In genomic region chr7:140418653-140419052, GRCh38 we compare ENCODE assay signal across 19 cellular contexts. TPM values are rescaled to one million over a fixed set of nuclear protein-coding genes. Genes with fewer than 3 reads are reported as not detected.
A peak's percentile ranks its signal among the peaks of the same experiment; 100 is the strongest.
DNase-seq lines count a peak whose midpoint lies in the region; ATAC-seq and TF ChIP-seq lines count a peak whose summit lies in the region.
"Had no signal": no experiment of that assay in that cellular context is flagged by ENCODE, and none has a peak within 500 bp of the region (broad histone marks: within the 10 kb centered on the region; RNA-seq: fewer than 3 reads in every experiment).

No MANE protein-coding gene starts in this region.

- H3K36me3 Mint-ChIP-seq in activated CD8-positive, alpha-beta memory T cell treated with anti-CD3 and anti-CD28 coated beads, Interleukin-2, amount 10 ng/mL, durations not matched to agents 7 days and 5 days = peaks cover 14% of the 10 kb centered on the region
- H3K36me3 Mint-ChIP-seq in central memory CD8-positive, alpha-beta T cell (ENCODE audit: insufficient read depth) = peaks cover 3% of the 10 kb centered on the region
- H3K36me3 Mint-ChIP-seq: CD14-positive monocyte had no signal

- CTCF ChIA-PET in activated CD8-positive, alpha-beta memory T cell treated with anti-CD3 and anti-CD28 coated beads, Interleukin-2, amount 10 ng/mL, durations not matched to agents 7 days and 5 days (lab: Charles Lee) = interaction anchor here (1.8 kb wide), 1 partner anchor 59 kb away, joined by 6 read pairs; no protein-coding TSS in a partner anchor

- no peaks in the 10 kb centered on the region for H3K27me3 Mint-ChIP-seq in activated CD8-positive, alpha-beta memory T cell treated with anti-CD3 and anti-CD28 coated beads, Interleukin-2, amount 10 ng/mL, durations not matched to agents 7 days and 5 days
- H3K27me3 Mint-ChIP-seq in central memory CD8-positive, alpha-beta T cell = no peaks in the 10 kb centered on the region
- H3K27me3 Mint-ChIP-seq: CD4-positive, alpha-beta T cell; CD8-positive, alpha-beta memory T cell had no signal

- H3K9me3 Mint-ChIP-seq in activated CD8-positive, alpha-beta memory T cell treated with anti-CD3 and anti-CD28 coated beads, Interleukin-2, amount 10 ng/mL, durations not matched to agents 7 days and 5 days (ENCODE audit: low read depth) = no peaks in the 10 kb centered on the region
- no peaks in the 10 kb centered on the region for H3K9me3 Mint-ChIP-seq in central memory CD8-positive, alpha-beta T cell
- H3K9me3 Mint-ChIP-seq: CD14-positive monocyte; CD4-positive, alpha-beta T cell; CD8-positive, alpha-beta memory T cell; HFFc6 had no signal

- no peak overlapping the region for H3K27ac Mint-ChIP-seq in activated CD8-positive, alpha-beta memory T cell treated with anti-CD3 and anti-CD28 coated beads, Interleukin-2, amount 10 ng/mL, durations not matched to agents 7 days and 5 days
- H3K27ac Mint-ChIP-seq in central memory CD8-positive, alpha-beta T cell (ENCODE audit: low read depth) = peak overlapping the region; percentile 56
- H3K27ac Mint-ChIP-seq: B cell; CD4-positive, alpha-beta T cell; HFFc6 had no signal

- H3K4me3 Mint-ChIP-seq in activated CD8-positive, alpha-beta memory T cell treated with anti-CD3 and anti-CD28 coated beads, Interleukin-2, amount 10 ng/mL, durations not matched to agents 7 days and 5 days = no peak overlapping the region
- H3K4me3 Mint-ChIP-seq in central memory CD8-positive, alpha-beta T cell = no peak overlapping the region
- H3K4me3 Mint-ChIP-seq: B cell; CD14-positive monocyte; CD4-positive, alpha-beta T cell; CD8-positive, alpha-beta memory T cell; HFFc6 had no signal

- TF ChIP-seq CTCF in C4-2B (conservative IDR thresholded peaks at IDR 0.05) = no peak

- DNase-seq in activated CD8-positive, alpha-beta memory T cell treated with anti-CD3 and anti-CD28 coated beads, Interleukin-2, amount 10 ng/mL, durations not matched to agents 7 days and 5 days = no peak
- DNase-seq in activated CD8-positive, alpha-beta memory T cell treated with anti-CD3 and anti-CD28 coated beads for 24 hours = no peak
- DNase-seq in AG08395 (ENCODE audit: low spot score) (peak; percentile 0), NCI-H2227 treated with DMSO at 0.1 percent for 48 hours (lab: John Stamatoyannopoulos, UW) (no peak), NCI-H2227 (lab: John Stamatoyannopoulos, UW; ENCODE audit: unreplicated experiment) (no peak), mucosa of gallbladder (ENCODE audit: low spot score) (no peak)
- DNase-seq in central memory CD8-positive, alpha-beta T cell (ENCODE audit: low spot score in 2 of 2) = no peak
- DNase-seq: CD4-positive, alpha-beta T cell; CD8-positive, alpha-beta memory T cell; DMS 273 treated with DMSO at 0.1 percent for 48 hours; DND-41; GOT3; HFFc6 had no signal

- H3K4me1 Mint-ChIP-seq in activated CD8-positive, alpha-beta memory T cell treated with anti-CD3 and anti-CD28 coated beads, Interleukin-2, amount 10 ng/mL, durations not matched to agents 7 days and 5 days = peaks cover 24% of the 10 kb centered on the region
- no peaks in the 10 kb centered on the region for H3K4me1 Mint-ChIP-seq in central memory CD8-positive, alpha-beta T cell
- H3K4me1 Mint-ChIP-seq: B cell, CD14-positive monocyte had no signal

- peak; percentile 31 for ATAC-seq in activated CD8-positive, alpha-beta memory T cell treated with anti-CD3 and anti-CD28 coated beads, Interleukin-2, amount 10 ng/mL, durations not matched to agents 7 days and 5 days
- no peak for ATAC-seq in central memory CD8-positive, alpha-beta T cell (replicated peaks; ENCODE audit: extremely low read depth, poor library complexity, severe bottlenecking)

- H3K27ac ChIP-seq in C4-2B = peak overlapping the region; percentile 75; the same call in 1 of the 2 replicates
- H3K27ac ChIP-seq: BLaER1 had no signal

RNA-seq across cellular contexts. Expression of gene RAB19, which starts 14.8 kb away (rescaled TPM):
- total RNA-seq in activated CD8-positive, alpha-beta memory T cell treated with anti-CD3 and anti-CD28 coated beads, Interleukin-2, amount 10 ng/mL, durations not matched to agents 7 days and 5 days = 1 to 10 TPM; 5.0 to 7.3 TPM
- 8.8 TPM for total RNA-seq in mucosa of gallbladder
- total RNA-seq: A172, A673, HFFc6 had no signal

RNA-seq across cellular contexts. Expression of gene SLC37A3, which starts 20.3 kb away (rescaled TPM):
- 10 to 100 TPM; 27.0 to 35.3 TPM for total RNA-seq in activated CD8-positive, alpha-beta memory T cell treated with anti-CD3 and anti-CD28 coated beads, Interleukin-2, amount 10 ng/mL, durations not matched to agents 7 days and 5 days
- total RNA-seq in mucosa of gallbladder = 40.9 TPM
